In genomic region chr12:103353913-103354312, GRCh38 we compare ENCODE assay signal across 27 cellular contexts.
"Had no signal": no experiment of that assay in that cellular context is flagged by ENCODE, and none has a peak within 500 bp of the region (broad histone marks: within the 10 kb centered on the region; RNA-seq: fewer than 3 reads in every experiment).

No MANE protein-coding gene starts in this region.

- FAIRE-seq: keratinocyte had no signal

- H3K36me3 ChIP-seq: heart right ventricle, left lung, ovary, right atrium auricular region, tibial nerve, uterus had no signal

- DNase-seq: heart right ventricle; hippocampal formation; kidney glomerular epithelial cell; left cardiac atrium; left lung; mesendoderm; naive B cell; natural killer cell; nephron progenitor cell; ovary; stimulated activated CD4-positive, alpha-beta T cell treated with anti-CD3 and anti-CD28 coated beads, Interleukin-12 subunit alpha, Interleukin-12 subunit beta, amount 100 ng/mL, for 4 hours; stimulated activated CD4-positive, alpha-beta T cell treated with anti-CD3 and anti-CD28 coated beads, Interleukin-15, amount 100 ng/mL, for 24 hours; stimulated activated CD4-positive, alpha-beta T cell treated with anti-CD3 and anti-CD28 coated beads, Interleukin-2, amount 100 ng/mL, for 24 hours; stimulated activated CD4-positive, alpha-beta T cell treated with anti-CD3 and anti-CD28 coated beads, Interleukin-4, amount 100 ng/mL, for 1 hour; stimulated activated naive B cell treated with anti-CD40 and anti-IgM and Interleukin-4, amounts not matched to agents 10 μg/mL and 1 μg/mL and 100 μg/mL, for 72 hours; substantia nigra; uterus had no signal

- H3K27ac ChIP-seq: heart right ventricle, left lung, ovary, right atrium auricular region, skin epidermis, tibial nerve, uterus had no signal

- H3K4me3 ChIP-seq: heart right ventricle, left lung, lung, ovary, right atrium auricular region, skin epidermis, tibial nerve, uterus had no signal

- H3K9me3 ChIP-seq: left lung, ovary, right atrium auricular region, uterus had no signal

- ATAC-seq: heart right ventricle; left cardiac atrium; left lung; natural killer cell; sciatic nerve; stimulated activated naive B cell treated with anti-CD40 and anti-IgM and Interleukin-4, amounts not matched to agents 10 μg/mL and 1 μg/mL and 100 μg/mL, for 72 hours had no signal

- H3K4me1 ChIP-seq: heart right ventricle, left lung, right atrium auricular region, tibial nerve, uterus had no signal

- H3K27ac Mint-ChIP-seq: mesothelial cell of epicardium; natural killer cell; nephron progenitor cell; progenitor cell of endocrine pancreas; stimulated activated naive B cell treated with anti-CD40 and anti-IgM and Interleukin-4, amounts not matched to agents 10 μg/mL and 1 μg/mL and 100 μg/mL, for 72 hours; stimulated activated naive CD8-positive, alpha-beta T cell treated with anti-CD3 and anti-CD28 coated beads, Interleukin-15, Interleukin-2, amounts not matched to agents 100 ng/mL and 50 ng/mL, for 24 hours; type B pancreatic cell had no signal

- H3K9me3 Mint-ChIP-seq: nephron progenitor cell had no signal

- H3K27me3 ChIP-seq: heart right ventricle, left lung, ovary, right atrium auricular region, tibial nerve, uterus had no signal

- H3K4me3 Mint-ChIP-seq: mesothelial cell of epicardium; naive B cell; natural killer cell; nephron progenitor cell; stimulated activated naive B cell treated with anti-CD40 and anti-IgM and Interleukin-4, amounts not matched to agents 10 μg/mL and 1 μg/mL and 100 μg/mL, for 72 hours; stimulated activated naive CD8-positive, alpha-beta T cell treated with anti-CD3 and anti-CD28 coated beads, Interleukin-15, Interleukin-2, amounts not matched to agents 100 ng/mL and 50 ng/mL, for 24 hours; type B pancreatic cell had no signal

- H3K36me3 Mint-ChIP-seq: mesothelial cell of epicardium, natural killer cell, type B pancreatic cell had no signal

- H3K27me3 Mint-ChIP-seq: naive B cell; stimulated activated naive B cell treated with anti-CD40 and anti-IgM and Interleukin-4, amounts not matched to agents 10 μg/mL and 1 μg/mL and 100 μg/mL, for 72 hours; stimulated activated naive CD8-positive, alpha-beta T cell treated with anti-CD3 and anti-CD28 coated beads, Interleukin-15, Interleukin-2, amounts not matched to agents 100 ng/mL and 50 ng/mL, for 24 hours had no signal

- H3K4me1 Mint-ChIP-seq: mesothelial cell of epicardium, natural killer cell, nephron progenitor cell had no signal
